In the genomic region with DNA sequence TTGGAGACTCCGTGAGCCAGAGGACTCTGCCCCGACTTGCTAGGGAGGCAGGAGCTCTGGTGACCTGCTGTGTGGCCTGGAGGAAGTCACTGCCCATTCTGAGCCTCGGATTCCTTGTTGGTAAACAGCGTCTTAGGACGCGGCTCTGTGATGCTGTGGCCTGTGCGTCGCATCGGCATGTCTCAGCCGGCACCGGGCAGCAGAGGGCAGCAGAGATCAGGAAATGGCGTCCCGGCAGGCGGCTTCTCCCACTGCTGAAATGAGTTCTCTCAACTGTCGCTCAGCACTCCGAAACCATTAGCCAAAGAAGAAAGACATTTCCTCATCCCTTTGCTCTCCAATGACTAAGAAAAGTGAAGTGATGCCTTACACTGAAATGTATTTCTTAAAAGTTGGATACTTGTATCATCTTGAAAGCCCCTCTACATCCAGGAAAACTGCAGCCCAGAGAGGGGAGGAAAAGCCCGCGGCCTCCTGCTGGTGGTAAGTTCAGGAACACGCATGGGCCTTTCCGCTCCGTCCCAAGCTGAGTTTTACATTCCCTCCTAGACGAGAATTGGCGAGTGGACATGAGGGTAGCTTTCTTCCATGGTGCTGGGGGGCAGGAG, we compare ENCODE assay signal across 8 cellular contexts.
DNase-seq lines count a peak whose midpoint lies in the region; ATAC-seq, FAIRE-seq and TF ChIP-seq lines count a peak whose summit lies in the region.

No MANE protein-coding gene starts in this region.

- H3K9me3 ChIP-seq in A549: no peaks in the 10 kb centered on the region

- no peak for TF ChIP-seq EP300 in A549 (IDR thresholded peaks at IDR 0.05)

- POLR2A ChIA-PET in A549 (lab: Yijun Ruan, JAX): no interaction called here

- ATAC-seq in A549 (peak; percentile 95 to 98), HG03064 (IDR thresholded peaks at IDR 0.05; ENCODE audit: low read depth, unreplicated experiment) (peak; percentile 79), left colon (peak; percentile 94)

- TF ChIP-seq RAD21 in A549 (conservative IDR thresholded peaks at IDR 0.05 in 1 of 2, IDR thresholded peaks at IDR 0.05 in 1 of 2): peak; percentile 96 to 97

- peak; percentile 71 to 78 for DNase-seq in A549 (ENCODE audit: low read depth in 1 of 2, low spot score in 1 of 2)
- DNase-seq in GM18507 (ENCODE audit: extremely low spot score, insufficient read length, low read depth): peak; percentile 69
- peak; percentile 75 for DNase-seq in NCI-H2227 treated with DMSO at 0.1 percent for 48 hours (lab: John Stamatoyannopoulos, UW)
- peak; percentile 78 for DNase-seq in activated CD4-positive, CD25-positive, alpha-beta regulatory T cell treated with anti-CD3 and anti-CD28 coated beads, Interleukin-2, amount 50 U/mL, for 72 hours
- peak; percentile 45 for DNase-seq in central memory CD4-positive, alpha-beta T cell
- peak; percentile 60 to 82 for DNase-seq in left colon
- peak; percentile 80 for DNase-seq in stimulated activated CD4-positive, alpha-beta T cell treated with anti-CD3 and anti-CD28 coated beads, Interleukin-4, amount 100 ng/mL, for 1 hour

- intact Hi-C loops in left colon (cut with DNase I, micrococcal nuclease): loop anchor here (5.0 to 10.0 kb wide), 4 partner anchors 662 to 944 kb away; no protein-coding TSS in a partner anchor

- FAIRE-seq in A549 (lab: Jason Lieb, UNC): peak; percentile 23
- FAIRE-seq in GM18507 (lab: Jason Lieb, UNC): peak; percentile 91

- H3K4me3 ChIP-seq in A549: no peak overlapping the region

- CTCF ChIA-PET in A549 (lab: Yijun Ruan, JAX): interaction anchor here (0.5 to 3.4 kb wide), 30 partner anchors 9 to 958 kb away, joined by 3 to 45 read pairs (median 4); no protein-coding TSS in a partner anchor

- H3K4me2 ChIP-seq in A549: peak overlapping the region; percentile 56; the same call in 2 of the 3 replicates

- peak; percentile 90 for TF ChIP-seq CTCF in A549 (IDR thresholded peaks at IDR 0.05)

- H3K27ac ChIP-seq in A549: no peak overlapping the region

- no peaks in the 10 kb centered on the region for H3K4me1 ChIP-seq in A549

- TF ChIP-seq POLR2A in A549 (IDR thresholded peaks at IDR 0.05; ENCODE audit: low read length): no peak

- WGBS in A549 (ENCODE audit: missing lambda C conversion rate): 37% methylated on average over 15 of the region's 23 CpGs

TF ChIP-seq in A549, 52 proteins besides CTCF, POLR2A, EP300 and RAD21:
- TF ChIP-seq SMC3 (IDR thresholded peaks at IDR 0.05) (peak; percentile 89), ZFP36 (IDR thresholded peaks at IDR 0.05; ENCODE audit: borderline replicate concordance, partially characterized antibody) (peak; percentile 37), HOXB13 (CRISPR knock-in tag; IDR thresholded peaks at IDR 0.05; ENCODE audit: low read depth) (no peak)
